In genomic region chr7:116801092-116801710, GRCh38 we compare ENCODE assay signal across 12 cellular contexts.
DNase-seq lines count a peak whose midpoint lies in the region; ATAC-seq, FAIRE-seq and TF ChIP-seq lines count a peak whose summit lies in the region.
"Had no signal": no experiment of that assay in that cellular context is flagged by ENCODE, and none has a peak within 500 bp of the region (broad histone marks: within the 10 kb centered on the region; RNA-seq: fewer than 3 reads in every experiment).

No MANE protein-coding gene starts in this region.

- TF ChIP-seq EP300 in HepG2 (IDR thresholded peaks at IDR 0.05; ENCODE audit: low read depth in 2 of 2, low read length in 2 of 2) (peak in 1 of 2 experiments; percentile 43; a peak in 1 of 4 replicates), HepG2 (CRISPR knock-in tag; IDR thresholded peaks at IDR 0.05; ENCODE audit: borderline replicate concordance) (no peak)

- H3K9me3 ChIP-seq in astrocyte (ENCODE audit: insufficient read depth, low read depth, low read length) (no peaks in the 10 kb centered on the region), HepG2 (ENCODE audit: low read length) (no peaks in the 10 kb centered on the region), spleen (no peaks in the 10 kb centered on the region)
- H3K9me3 ChIP-seq: left ventricle myocardium inferior had no signal

- H3K4me1 ChIP-seq in astrocyte (ENCODE audit: insufficient read depth, low read length) (peaks cover 29% of the 10 kb centered on the region), HepG2 (ENCODE audit: insufficient read depth, low read length) (peaks cover 68% of the 10 kb centered on the region), spleen (peaks cover 0 to 3% (median 0%) of the 10 kb centered on the region in 6 donors)

- H3K79me2 ChIP-seq in astrocyte (ENCODE audit: insufficient read depth, low read length) (no peaks in the 10 kb centered on the region), HepG2 (ENCODE audit: insufficient read depth, low read length) (no peaks in the 10 kb centered on the region)

- peak; percentile 60 for DNase-seq in AG20443 (ENCODE audit: low spot score)
- peak; percentile 42 for DNase-seq in HS-5 (ENCODE audit: low read depth)
- DNase-seq in astrocyte (ENCODE audit: low read depth): peak; percentile 93
- peak; percentile 59 for DNase-seq in HepG2 (ENCODE audit: low spot score)
- DNase-seq in spleen: no peak
- DNase-seq in caudate nucleus (lab: John Stamatoyannopoulos, UW): no peak
- DNase-seq in hypothalamus (lab: John Stamatoyannopoulos, UW): no peak
- DNase-seq: CD8-positive, alpha-beta T cell; left ventricle myocardium inferior; MM.1S; retina had no signal

- no peaks in the 10 kb centered on the region for H3K9me3 Mint-ChIP-seq in astrocyte (ENCODE audit: unreplicated experiment)
- H3K9me3 Mint-ChIP-seq: CD8-positive, alpha-beta T cell had no signal

- POLR2A ChIA-PET in HepG2 (lab: Yijun Ruan, JAX): interaction anchor here (1.1 kb wide), 1 partner anchor 129 kb away, joined by 4 read pairs; the partner anchor contains the start of gene MET

- H4K20me1 ChIP-seq in astrocyte (ENCODE audit: insufficient read depth, low read length): no peaks in the 10 kb centered on the region
- H4K20me1 ChIP-seq in HepG2 (ENCODE audit: insufficient read depth, low read length): no peaks in the 10 kb centered on the region

- no peaks in the 10 kb centered on the region for H3K27me3 Mint-ChIP-seq in astrocyte (ENCODE audit: low read depth, unreplicated experiment)

- H2AFZ ChIP-seq in astrocyte (ENCODE audit: low read depth, low read length): no peak overlapping the region
- no peak overlapping the region for H2AFZ ChIP-seq in HepG2 (ENCODE audit: low read length)

- FAIRE-seq in astrocyte (lab: Jason Lieb, UNC): peak; percentile 96
- no peak for FAIRE-seq in HepG2 (lab: Jason Lieb, UNC)

- no TSS peak for BruUV-seq in HepG2 (replicated peaks; lab: Mats Ljungman, UMichigan)

- H3K27ac Mint-ChIP-seq in astrocyte (ENCODE audit: unreplicated experiment): peak overlapping the region; percentile 90
- H3K27ac Mint-ChIP-seq: CD8-positive, alpha-beta T cell had no signal

- peaks cover 5% of the 10 kb centered on the region for H3K36me3 ChIP-seq in astrocyte (ENCODE audit: insufficient read depth, low read length)
- peaks cover 0 to 9% of the 10 kb centered on the region in 2 experiments; a peak in 2 of 5 replicates for H3K36me3 ChIP-seq in HepG2 (replicated peaks in 1 of 2; ENCODE audit: control insufficient read depth in 1 of 2, insufficient read depth in 2 of 2, low read length in 2 of 2)
- H3K36me3 ChIP-seq in spleen: no peaks in the 10 kb centered on the region
- H3K36me3 ChIP-seq: left ventricle myocardium inferior had no signal

- no peak for TF ChIP-seq CTCF in astrocyte (IDR thresholded peaks at IDR 0.05; ENCODE audit: insufficient read depth, low read depth, low read length)
- TF ChIP-seq CTCF in HepG2 (CRISPR knock-in tag; IDR thresholded peaks at IDR 0.05): no peak
- TF ChIP-seq CTCF in spleen (IDR thresholded peaks at IDR 0.05 in 8 of 11, conservative IDR thresholded peaks at IDR 0.05 in 3 of 11): no peak

- H3K4me2 ChIP-seq in astrocyte (ENCODE audit: low read length): peak overlapping the region; percentile 71
- peak overlapping the region; percentile 22; the same call in 1 of the 2 replicates for H3K4me2 ChIP-seq in HepG2 (ENCODE audit: low read depth, low read length)

- no peaks in the 10 kb centered on the region for H3K36me3 Mint-ChIP-seq in astrocyte (ENCODE audit: low read depth, unreplicated experiment)
- H3K36me3 Mint-ChIP-seq: CD8-positive, alpha-beta T cell had no signal

- TF ChIP-seq POLR2A in HepG2 (IDR thresholded peaks at IDR 0.05; ENCODE audit: insufficient read depth in 1 of 2, low read depth in 2 of 2, low read length in 2 of 2) (no peak), spleen (IDR thresholded peaks at IDR 0.05) (no peak)

- H3K27ac ChIP-seq in astrocyte (ENCODE audit: low read depth, low read length) (peak overlapping the region; percentile 50), HepG2 (ENCODE audit: extremely low read length, insufficient read depth, low read length) (no peak overlapping the region), spleen (no peak overlapping the region), caudate nucleus (ENCODE audit: low read depth, low read length) (no peak overlapping the region)
- H3K27ac ChIP-seq: left ventricle myocardium inferior had no signal

- H3K9ac ChIP-seq in astrocyte (ENCODE audit: low read length) (peak overlapping the region; percentile 19), HepG2 (ENCODE audit: insufficient read depth, low read depth, low read length) (no peak overlapping the region)

- in situ Hi-C loops in HepG2 (cut with HindIII; ENCODE audit: extremely low pct_ligation_motif_present, low pct_unique_long_range_greater_than_20kb): loop anchor here (25.0 kb wide), 1 partner anchor 639 kb away; no protein-coding TSS in a partner anchor

- ATAC-seq in HepG2 (no peak), GM18909 (IDR thresholded peaks at IDR 0.05; ENCODE audit: poor library complexity, unreplicated experiment) (no peak)
- ATAC-seq: CD8-positive, alpha-beta T cell had no signal

- no peak for TF ChIP-seq RAD21 in HepG2 (CRISPR knock-in tag; IDR thresholded peaks at IDR 0.05)

- CTCF ChIA-PET in HepG2 (lab: Yijun Ruan, JAX; ENCODE audit: low intra/inter-chr PET ratio, low total read pairs): no interaction called here

- H3K4me3 ChIP-seq in astrocyte (ENCODE audit: insufficient read depth, low read depth, low read length): no peak overlapping the region
- H3K4me3 ChIP-seq in HepG2 (replicated peaks in 1 of 3; ENCODE audit: insufficient read depth in 1 of 3, low read depth in 2 of 3, low read length in 3 of 3): no peak overlapping the region
- no peak overlapping the region for H3K4me3 ChIP-seq in spleen
- H3K4me3 ChIP-seq: left ventricle myocardium inferior had no signal

- no peaks in the 10 kb centered on the region for H3K27me3 ChIP-seq in astrocyte (ENCODE audit: insufficient read depth, low read length)
- no peaks in the 10 kb centered on the region for H3K27me3 ChIP-seq in HepG2 (ENCODE audit: control insufficient read depth in 1 of 2, insufficient read depth in 2 of 2, low read length in 2 of 2)
- no peaks in the 10 kb centered on the region for H3K27me3 ChIP-seq in spleen (replicated peaks in 1 of 7)

- H3K4me3 Mint-ChIP-seq in astrocyte (ENCODE audit: unreplicated experiment): no peak overlapping the region
- H3K4me3 Mint-ChIP-seq: CD8-positive, alpha-beta T cell had no signal

- intact Hi-C loops in HepG2 (cut with micrococcal nuclease; ENCODE audit: unreplicated experiment): loop anchor here (5.0 to 10.0 kb wide), 2 partner anchors 114 to 276 kb away; partner anchors contain the start of gene CAV1
- intact Hi-C loops in spleen (cut with DNase I; ENCODE audit: low total_unique reads): no loop called here

- 51% methylated on average over 2 of the region's 2 CpGs for WGBS in HepG2 (ENCODE audit: low lambda C conversion rate)
- WGBS in spleen, 5 donors: 67 to 90% (median 86%) methylated on average over 2 of the region's 2 CpGs

- H3K4me1 Mint-ChIP-seq in astrocyte (ENCODE audit: low read depth, unreplicated experiment): peaks cover 27% of the 10 kb centered on the region

TF ChIP-seq in HepG2, 621 proteins besides CTCF, POLR2A, EP300 and RAD21 (continues in another document):
- TF ChIP-seq ARNTL (CRISPR knock-in tag; IDR thresholded peaks at IDR 0.05) (no peak), HBP1 (CRISPR knock-in tag; IDR thresholded peaks at IDR 0.05; ENCODE audit: low read depth) (no peak), CREB3 (CRISPR knock-in tag; IDR thresholded peaks at IDR 0.05) (no peak), NR2F2 (IDR thresholded peaks at IDR 0.05; ENCODE audit: borderline replicate concordance, low read depth) (no peak), ZNF17 (CRISPR knock-in tag; IDR thresholded peaks at IDR 0.05) (no peak), ZNF547 (CRISPR knock-in tag; IDR thresholded peaks at IDR 0.05) (no peak), BCL6 (CRISPR knock-in tag; IDR thresholded peaks at IDR 0.05) (peak; percentile 73), JUND (CRISPR knock-in tag; IDR thresholded peaks at IDR 0.05) (no peak), SOX5 (CRISPR knock-in tag; IDR thresholded peaks at IDR 0.05; ENCODE audit: borderline replicate concordance) (peak; percentile 12; the same call in 1 of the 2 replicates)

Comparison
In these comparisons a context has a peak if more than half of its experiments do, and no peak if none do; other contexts are left out.
1. DNase-seq: peak in AG20443 (single experiment), HS-5 (single experiment), astrocyte (single experiment) and HepG2 (single experiment); none in spleen (single experiment), caudate nucleus (0 of 61) and hypothalamus (0 of 51).